In the genomic region with DNA sequence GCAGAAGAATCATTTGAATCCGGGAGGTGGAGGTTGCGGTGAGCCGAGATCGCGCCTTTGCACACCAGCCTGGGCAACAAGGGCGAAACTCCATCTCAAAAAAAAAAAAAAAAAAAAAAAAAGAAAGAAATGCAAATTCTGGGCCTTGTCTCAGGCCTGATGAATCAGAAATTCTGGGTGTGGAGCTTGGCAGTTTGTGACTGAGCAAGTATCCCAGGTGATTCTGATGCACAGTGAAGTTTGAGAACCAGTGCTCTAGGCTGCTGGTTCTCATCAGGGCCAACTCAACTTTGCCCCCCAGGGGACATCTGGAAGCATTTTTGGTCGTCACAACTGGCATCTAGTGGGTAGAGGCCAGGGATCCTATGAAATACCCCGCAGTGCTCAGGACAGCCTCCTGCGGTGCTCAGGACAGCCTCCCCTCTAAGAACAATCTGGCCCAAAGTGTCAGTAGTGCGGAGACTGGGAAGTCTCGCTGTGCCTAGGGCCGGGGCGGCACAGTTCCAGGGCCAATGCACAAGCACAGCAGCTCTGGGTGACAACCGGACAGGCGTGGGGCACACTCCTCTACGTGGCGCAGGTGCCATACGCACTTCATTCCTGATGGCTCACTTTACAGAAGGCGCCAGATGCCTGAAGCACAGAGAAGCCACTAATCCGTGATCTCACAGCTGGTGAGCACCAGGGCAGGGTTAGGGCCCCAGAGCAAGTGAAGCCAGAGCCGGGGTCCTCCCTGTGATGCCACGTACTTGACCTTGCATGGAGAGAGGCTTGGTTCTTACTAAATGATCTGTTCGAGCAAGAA, we compare ENCODE assay signal across 1 cellular context.
TF ChIP-seq lines count a peak whose summit lies in the region.

No MANE protein-coding gene starts in this region.

TF ChIP-seq in H1, 55 proteins besides CTCF, POLR2A, EP300 and RAD21:
- no peak for TF ChIP-seq CHD1 (IDR thresholded peaks at IDR 0.05; ENCODE audit: low read depth, low read length)
- no peak for TF ChIP-seq HDAC6 (IDR thresholded peaks at IDR 0.05; ENCODE audit: low read depth, low read length)
- no peak for TF ChIP-seq RBBP5 (IDR thresholded peaks at IDR 0.05; ENCODE audit: borderline replicate concordance, low read depth, low read length)
- TF ChIP-seq TBP (IDR thresholded peaks at IDR 0.05; ENCODE audit: low read depth, low read length) = no peak
- TF ChIP-seq EZH2 (IDR thresholded peaks at IDR 0.05; ENCODE audit: low read depth, low read length, severe bottlenecking) = no peak
- TF ChIP-seq SIX5 (IDR thresholded peaks at IDR 0.05; ENCODE audit: low read depth, low read length) = no peak
- no peak for TF ChIP-seq CEBPB (IDR thresholded peaks at IDR 0.05; ENCODE audit: low read depth, low read length)
- no peak for TF ChIP-seq KDM5A (IDR thresholded peaks at IDR 0.05; ENCODE audit: low read length)
- no peak for TF ChIP-seq RFX5 (IDR thresholded peaks at IDR 0.05; ENCODE audit: borderline replicate concordance, low read depth, low read length)
- no peak for TF ChIP-seq SRF (IDR thresholded peaks at IDR 0.05; ENCODE audit: low read depth, low read length)
- no peak for TF ChIP-seq NANOG (IDR thresholded peaks at IDR 0.05; ENCODE audit: insufficient read depth, low read depth, low read length, poor library complexity, severe bottlenecking)
- no peak for TF ChIP-seq CBX5 (IDR thresholded peaks at IDR 0.05; ENCODE audit: low read depth, low read length)
- TF ChIP-seq CTBP2 (IDR thresholded peaks at IDR 0.05; ENCODE audit: borderline replicate concordance, insufficient read depth, insufficient read length, low read length) = no peak
- no peak for TF ChIP-seq CHD2 (IDR thresholded peaks at IDR 0.05; ENCODE audit: low read length)
- no peak for TF ChIP-seq TAF7 (optimal IDR thresholded peaks at IDR 0.05; ENCODE audit: borderline replicate concordance, low read depth, low read length)
- no peak for TF ChIP-seq NRF1 (IDR thresholded peaks at IDR 0.05; ENCODE audit: low read depth, low read length)
- TF ChIP-seq ASH2L (IDR thresholded peaks at IDR 0.05; ENCODE audit: low read length) = no peak
- TF ChIP-seq, protein P1, sequence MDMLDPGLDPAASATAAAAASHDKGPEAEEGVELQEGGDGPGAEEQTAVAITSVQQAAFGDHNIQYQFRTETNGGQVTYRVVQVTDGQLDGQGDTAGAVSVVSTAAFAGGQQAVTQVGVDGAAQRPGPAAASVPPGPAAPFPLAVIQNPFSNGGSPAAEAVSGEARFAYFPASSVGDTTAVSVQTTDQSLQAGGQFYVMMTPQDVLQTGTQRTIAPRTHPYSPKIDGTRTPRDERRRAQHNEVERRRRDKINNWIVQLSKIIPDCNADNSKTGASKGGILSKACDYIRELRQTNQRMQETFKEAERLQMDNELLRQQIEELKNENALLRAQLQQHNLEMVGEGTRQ (IDR thresholded peaks at IDR 0.05; ENCODE audit: low read length) = no peak
- TF ChIP-seq POLR2AphosphoS5 (IDR thresholded peaks at IDR 0.05; ENCODE audit: low read depth, low read length) = no peak
- no peak for TF ChIP-seq BACH1 (IDR thresholded peaks at IDR 0.05; ENCODE audit: low read length)
